In the genomic region with DNA sequence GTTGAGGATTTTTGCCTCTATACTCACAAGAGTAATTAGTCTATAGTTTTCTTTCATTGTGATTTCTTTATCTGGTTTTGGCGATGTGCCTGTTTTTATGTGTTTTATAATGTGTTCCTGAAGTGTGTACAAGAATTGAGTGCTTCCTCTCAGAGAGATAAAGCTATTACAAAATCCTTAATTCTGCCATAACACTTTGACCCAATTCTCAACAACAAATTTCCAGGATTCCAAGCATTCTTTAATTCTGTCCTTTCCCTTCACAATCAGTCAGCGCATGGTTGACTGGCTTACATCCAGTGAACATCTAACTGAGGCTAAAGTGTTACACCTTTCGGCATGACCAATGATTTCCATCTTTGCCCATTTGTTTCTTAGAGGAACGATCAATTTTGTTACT, we compare ENCODE assay signal across 26 cellular contexts.
DNase-seq lines count a peak whose midpoint lies in the region; ATAC-seq and TF ChIP-seq lines count a peak whose summit lies in the region.
"Had no signal": no experiment of that assay in that cellular context is flagged by ENCODE, and none has a peak within 500 bp of the region (broad histone marks: within the 10 kb centered on the region; RNA-seq: fewer than 3 reads in every experiment).

No MANE protein-coding gene starts in this region.

- H3K4me3 ChIP-seq in AG10803 (ENCODE audit: low read length), result no peak overlapping the region
- H3K4me3 ChIP-seq: BLaER1 treated with 17β-estradiol and CSF1 and Interleukin-3, amounts not matched to agents 10 nM and 100 nM; GM12878; HAP-1; MG63; SK-N-MC had no signal

- no peak for ATAC-seq in GM21825 (IDR thresholded peaks at IDR 0.05; ENCODE audit: unreplicated experiment)
- ATAC-seq: GM12878 had no signal

- TF ChIP-seq CTCF in AG10803 (conservative IDR thresholded peaks at IDR 0.05; ENCODE audit: low read length), result no peak

- DNase-seq in AG10803 (ENCODE audit: low read depth), result peak; percentile 6
- DNase-seq in amniotic epithelial cell (ENCODE audit: low read depth), result peak; percentile 51
- peak; percentile 26 for DNase-seq in dermis blood vessel endothelial cell
- DNase-seq in kidney tubule cell (ENCODE audit: low spot score), result peak; percentile 3
- no peak for DNase-seq in NCI-H2171 (lab: John Stamatoyannopoulos, UW)
- no peak for DNase-seq in activated gamma-delta T cell treated with Interleukin-2 at 50 U/mL for 16 hours
- no peak for DNase-seq in cortex of kidney (lab: John Stamatoyannopoulos, UW)
- DNase-seq: AML-193; CD4-positive, alpha-beta T cell; GDM1; GOT3; HFFc6; IMR-90; KG1; MG63; NCI-H1105 treated with DMSO at 0.1 percent for 48 hours; NCI-H146; NCI-H1930; NCI-H2107; NCI-H526 treated with DMSO at 0.1 percent for 48 hours; SIG-M5 had no signal

Comparison
In these comparisons a context has a peak if more than half of its experiments do, and no peak if none do; other contexts are left out.
1. DNase-seq: peak in AG10803 (single experiment), amniotic epithelial cell (single experiment), dermis blood vessel endothelial cell (single experiment) and kidney tubule cell (single experiment); none in NCI-H2171 (single experiment), activated gamma-delta T cell treated with Interleukin-2 at 50 U/mL for 16 hours (single experiment) and cortex of kidney (single experiment).